In the genomic region with DNA sequence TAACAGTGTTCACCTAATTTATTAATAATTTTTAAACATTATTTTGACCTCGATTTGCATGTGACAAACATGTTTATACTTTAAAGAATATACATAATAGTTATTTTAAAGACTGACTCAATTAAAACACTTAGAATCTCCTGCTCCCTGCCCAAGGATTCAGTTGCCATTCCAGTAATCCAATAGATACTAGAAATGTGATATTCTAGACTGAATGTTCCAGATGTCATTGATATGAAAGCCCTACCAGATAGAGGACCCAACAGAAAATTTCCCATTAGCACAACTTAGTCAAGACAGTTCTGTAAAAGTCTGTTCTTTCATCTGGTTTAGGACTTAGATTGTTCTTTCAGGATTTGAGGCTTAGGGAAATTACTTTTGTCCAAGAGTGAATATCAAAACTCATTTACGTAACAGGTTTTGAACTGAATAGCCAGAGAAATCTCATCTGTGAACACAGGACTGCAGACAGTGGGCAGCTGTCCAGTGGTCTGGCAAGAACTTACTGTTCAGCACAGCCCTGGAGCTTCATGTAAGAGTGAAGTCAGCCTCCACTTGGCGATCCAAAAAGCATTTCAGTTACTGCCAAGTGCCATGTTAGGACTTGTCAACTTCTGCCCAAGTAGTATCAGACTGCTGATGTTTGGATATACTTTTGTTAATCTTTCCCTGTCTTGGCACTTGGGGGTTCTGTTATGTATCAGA, we compare ENCODE assay signal across 11 cellular contexts.
DNase-seq lines count a peak whose midpoint lies in the region; ATAC-seq and TF ChIP-seq lines count a peak whose summit lies in the region.
"Had no signal": no experiment of that assay in that cellular context is flagged by ENCODE, and none has a peak within 500 bp of the region (broad histone marks: within the 10 kb centered on the region; RNA-seq: fewer than 3 reads in every experiment).

No MANE protein-coding gene starts in this region.

- H3K4me3 Mint-ChIP-seq in activated CD4-positive, alpha-beta T cell treated with anti-CD3 and anti-CD28 coated beads for 36 hours, result no peak overlapping the region
- H3K4me3 Mint-ChIP-seq: T-helper 2 cell treated with Interferon-gamma antibody and Interleukin-4, amounts not matched to agents 5 μg/mL and 100 μg/mL, for 36 hours had no signal

- H3K4me3 ChIP-seq in epithelial cell of esophagus (ENCODE audit: low read length) (no peak overlapping the region), testis (no peak overlapping the region), smooth muscle cell (no peak overlapping the region)
- H3K4me3 ChIP-seq: vagina had no signal

- ATAC-seq in left colon, result no peak
- ATAC-seq in activated CD4-positive, alpha-beta T cell treated with anti-CD3 and anti-CD28 coated beads for 36 hours, result no peak

- CTCF ChIA-PET in activated CD4-positive, alpha-beta T cell treated with anti-CD3 and anti-CD28 coated beads for 36 hours (lab: Charles Lee), result no interaction called here

- H3K27ac ChIP-seq in testis (no peak overlapping the region), smooth muscle cell (ENCODE audit: low read depth) (no peak overlapping the region)
- H3K27ac ChIP-seq: vagina had no signal

- H3K36me3 Mint-ChIP-seq in activated CD4-positive, alpha-beta T cell treated with anti-CD3 and anti-CD28 coated beads for 36 hours (ENCODE audit: low read depth), result no peaks in the 10 kb centered on the region

- WGBS in testis, 2 donors, result 44 to 50% methylated on average over 3 of the region's 3 CpGs
- 89% methylated on average over 3 of the region's 3 CpGs for WGBS in smooth muscle cell (ENCODE audit: low lambda C conversion rate)

- H4K20me1 ChIP-seq in smooth muscle cell (ENCODE audit: low read depth), result no peaks in the 10 kb centered on the region

- no peak overlapping the region for H3K9ac ChIP-seq in smooth muscle cell (ENCODE audit: low read depth)

- H3K4me1 Mint-ChIP-seq in activated CD4-positive, alpha-beta T cell treated with anti-CD3 and anti-CD28 coated beads for 36 hours, result no peaks in the 10 kb centered on the region

- H2AFZ ChIP-seq in smooth muscle cell (ENCODE audit: low read depth), result no peak overlapping the region

- POLR2A ChIA-PET in activated CD4-positive, alpha-beta T cell treated with anti-CD3 and anti-CD28 coated beads for 36 hours (lab: Charles Lee), result no interaction called here

- no peaks in the 10 kb centered on the region for H3K79me2 ChIP-seq in smooth muscle cell (ENCODE audit: low read depth)

- no peaks in the 10 kb centered on the region for H3K36me3 ChIP-seq in testis (ENCODE audit: low read depth, missing control alignments)
- no peaks in the 10 kb centered on the region for H3K36me3 ChIP-seq in smooth muscle cell (ENCODE audit: low read depth)
- H3K36me3 ChIP-seq: vagina had no signal

- H3K9me3 Mint-ChIP-seq in activated CD4-positive, alpha-beta T cell treated with anti-CD3 and anti-CD28 coated beads for 36 hours (ENCODE audit: low read depth), result no peaks in the 10 kb centered on the region
- H3K9me3 Mint-ChIP-seq: T-helper 2 cell treated with Interferon-gamma antibody and Interleukin-4, amounts not matched to agents 5 μg/mL and 100 μg/mL, for 36 hours had no signal

- no peaks in the 10 kb centered on the region for H3F3A ChIP-seq in smooth muscle cell (ENCODE audit: low read depth)

- H3K4me1 ChIP-seq in testis (no peaks in the 10 kb centered on the region), smooth muscle cell (ENCODE audit: low read depth) (no peaks in the 10 kb centered on the region)

- DNase-seq in NCI-H446 treated with DMSO at 0.1 percent for 48 hours (lab: John Stamatoyannopoulos, UW) (peak; percentile 86), epithelial cell of esophagus (ENCODE audit: low read depth) (peak; percentile 86), left colon (peak; percentile 18 to 43), testis (peak; percentile 75), smooth muscle cell (lab: John Stamatoyannopoulos, UW; ENCODE audit: unreplicated experiment) (no peak), DMS153 (lab: John Stamatoyannopoulos, UW) (no peak), COLO829 (ENCODE audit: low spot score) (no peak)
- DNase-seq in activated CD4-positive, alpha-beta T cell treated with anti-CD3 and anti-CD28 coated beads for 36 hours, result no peak
- DNase-seq: DMS79 had no signal

- H3K27ac Mint-ChIP-seq in activated CD4-positive, alpha-beta T cell treated with anti-CD3 and anti-CD28 coated beads for 36 hours, result no peak overlapping the region
- H3K27ac Mint-ChIP-seq: T-helper 2 cell treated with Interferon-gamma antibody and Interleukin-4, amounts not matched to agents 5 μg/mL and 100 μg/mL, for 36 hours had no signal

- H3K4me2 ChIP-seq in smooth muscle cell, result no peak overlapping the region

- H3K27me3 Mint-ChIP-seq in activated CD4-positive, alpha-beta T cell treated with anti-CD3 and anti-CD28 coated beads for 36 hours, result no peaks in the 10 kb centered on the region

- H3K27me3 ChIP-seq in testis (no peaks in the 10 kb centered on the region), smooth muscle cell (ENCODE audit: low read depth) (no peaks in the 10 kb centered on the region)
- H3K27me3 ChIP-seq: vagina had no signal

- TF ChIP-seq CTCF in epithelial cell of esophagus (IDR thresholded peaks at IDR 0.05; ENCODE audit: insufficient read depth, low read depth, low read length, missing control alignments) (no peak), testis (IDR thresholded peaks at IDR 0.05) (no peak), smooth muscle cell (IDR thresholded peaks at IDR 0.05; ENCODE audit: borderline replicate concordance, insufficient read depth, poor library complexity, severe bottlenecking) (no peak)

- no peak for TF ChIP-seq POLR2A in testis (IDR thresholded peaks at IDR 0.05)

- H3K9me3 ChIP-seq in testis (no peaks in the 10 kb centered on the region), smooth muscle cell (replicated peaks; ENCODE audit: low read depth) (no peaks in the 10 kb centered on the region)
- H3K9me3 ChIP-seq: vagina had no signal

- intact Hi-C loops in left colon (cut with DNase I, micrococcal nuclease), result no loop called here
- intact Hi-C loops in testis (cut with DNase I; ENCODE audit: low total_unique reads), result no loop called here
- intact Hi-C loops in activated CD4-positive, alpha-beta T cell treated with anti-CD3 and anti-CD28 coated beads for 36 hours (cut with DNase I, micrococcal nuclease), result no loop called here

Comparison
In these comparisons a context has a peak if more than half of its experiments do, and no peak if none do; other contexts are left out.
1. DNase-seq: peak in NCI-H446 treated with DMSO at 0.1 percent for 48 hours (single experiment), epithelial cell of esophagus (single experiment), left colon (2 of 2) and testis (single experiment); none in activated CD4-positive, alpha-beta T cell treated with anti-CD3 and anti-CD28 coated beads for 36 hours (single experiment), smooth muscle cell (single experiment), DMS153 (single experiment) and COLO829 (single experiment).